ENCODE assay signal across 13 cellular contexts in the genomic region with DNA sequence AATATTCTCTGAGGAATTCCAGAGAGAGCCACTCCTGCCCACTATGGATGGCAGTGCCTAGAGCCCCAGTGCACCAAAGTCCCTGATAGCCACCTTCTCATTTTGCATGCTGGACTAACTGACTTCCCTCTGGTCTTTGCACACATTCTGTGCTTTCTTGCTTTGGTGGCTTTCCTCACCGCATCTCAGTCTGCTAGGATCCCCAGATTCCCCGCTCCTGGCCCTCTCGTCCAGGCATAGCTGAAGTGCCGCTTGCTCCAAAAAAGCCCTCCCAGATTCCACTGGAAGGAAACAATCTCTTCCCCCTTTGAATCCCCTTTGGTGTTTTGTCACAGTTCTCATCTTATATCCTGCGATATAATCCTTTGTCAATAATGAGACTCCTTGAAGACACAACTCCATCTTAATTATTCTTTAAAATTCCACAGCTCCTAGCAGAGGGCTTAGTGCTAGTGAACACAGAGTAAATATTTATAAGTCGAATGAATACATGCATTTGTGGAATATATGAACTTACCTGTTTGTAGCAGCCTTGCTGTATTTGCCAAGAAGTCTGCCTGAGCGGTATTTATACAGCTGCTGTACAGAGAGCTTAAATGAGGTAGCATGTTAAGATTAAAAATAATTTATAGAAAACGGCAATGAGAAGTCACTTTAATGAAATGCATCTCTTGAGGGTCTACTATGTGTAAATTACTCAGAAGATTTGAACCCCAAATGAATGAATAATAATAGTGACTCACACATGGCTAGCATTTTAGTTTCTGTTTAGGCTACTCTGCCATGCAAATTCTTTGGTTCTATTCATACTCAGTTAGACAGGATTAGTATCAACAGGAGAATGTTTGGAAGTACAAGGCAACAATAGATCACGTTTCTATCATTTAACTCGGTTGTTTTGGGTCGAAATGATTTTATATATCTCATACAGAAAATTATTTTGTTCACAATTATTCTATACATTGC.
DNase-seq lines count a peak whose midpoint lies in the region; TF ChIP-seq lines count a peak whose summit lies in the region.
"Had no signal": no experiment of that assay in that cellular context is flagged by ENCODE, and none has a peak within 500 bp of the region (broad histone marks: within the 10 kb centered on the region; RNA-seq: fewer than 3 reads in every experiment).

No MANE protein-coding gene starts in this region.

- no peak for TF ChIP-seq CTCF in HFFc6 (IDR thresholded peaks at IDR 0.05)

- no peaks in the 10 kb centered on the region for H3K36me3 Mint-ChIP-seq in HFFc6 (ENCODE audit: low read depth)

- peaks cover 22% of the 10 kb centered on the region for H3K4me1 Mint-ChIP-seq in HFFc6 (ENCODE audit: low read depth)

- no peak overlapping the region for H3K27ac Mint-ChIP-seq in HFFc6

- DNase-seq in AG08395 (ENCODE audit: low spot score) (peak; percentile 41), HFFc6 (peak; percentile 8), RPMI7951 (ENCODE audit: low read depth) (peak; percentile 44), iris pigment epithelial cell (ENCODE audit: low read depth) (peak; percentile 61), epidermal melanocyte (ENCODE audit: insufficient read length, low spot score) (no peak), RPMI8226 (no peak), hepatic stellate cell (ENCODE audit: low spot score) (no peak), NCI-H446 treated with DMSO at 0.1 percent for 48 hours (lab: John Stamatoyannopoulos, UW) (no peak)
- DNase-seq: activated CD4-positive, alpha-beta T cell treated with anti-CD3 and anti-CD28 coated beads, Interleukin-2, amount 50 U/mL, for 4 hours; amygdala; foreskin fibroblast; NCI-H1694; stimulated activated CD4-positive, alpha-beta T cell treated with anti-CD3 and anti-CD28 coated beads, Interleukin-15, amount 100 ng/mL, for 24 hours had no signal

- peaks cover 8% of the 10 kb centered on the region for H3K27me3 Mint-ChIP-seq in HFFc6 (ENCODE audit: insufficient read depth)

- no peaks in the 10 kb centered on the region for H3K9me3 Mint-ChIP-seq in HFFc6

- H3K4me3 Mint-ChIP-seq in HFFc6: peak overlapping the region; percentile 37; the same call in 1 of the 2 replicates

Comparison
In these comparisons a context has a peak if more than half of its experiments do, and no peak if none do; other contexts are left out.
1. DNase-seq: peak in AG08395 (single experiment), HFFc6 (single experiment), RPMI7951 (single experiment) and iris pigment epithelial cell (single experiment); none in epidermal melanocyte (single experiment), RPMI8226 (single experiment), hepatic stellate cell (single experiment) and NCI-H446 treated with DMSO at 0.1 percent for 48 hours (single experiment).